In the genomic region with DNA sequence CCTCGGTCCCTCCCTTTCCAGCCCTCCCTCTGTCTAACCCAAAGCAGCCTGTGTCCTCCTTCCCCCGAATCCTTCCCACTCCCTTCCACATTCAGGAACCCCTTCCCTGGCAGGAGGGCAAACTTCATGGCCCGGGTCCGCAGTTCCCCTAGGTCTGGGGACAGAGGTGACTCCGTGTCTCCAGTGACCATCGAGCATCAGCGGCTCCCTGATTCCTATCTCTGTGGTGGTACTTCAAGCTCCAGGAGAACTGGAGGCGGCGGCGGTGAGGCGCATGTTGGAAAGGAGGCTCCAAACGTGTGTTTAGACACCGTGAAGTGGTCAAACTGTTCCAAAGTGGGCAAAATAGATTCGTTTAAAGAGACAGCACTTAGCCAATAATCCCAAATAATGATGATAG, we compare ENCODE assay signal across 6 cellular contexts.
"Had no signal": no experiment of that assay in that cellular context is flagged by ENCODE, and none has a peak within 500 bp of the region (broad histone marks: within the 10 kb centered on the region; RNA-seq: fewer than 3 reads in every experiment).

No MANE protein-coding gene starts in this region.

- DNase-seq: IMR-90, KBM-7 had no signal

- H3K36me3 Mint-ChIP-seq: IgD-negative memory B cell had no signal

- H3K4me1 Mint-ChIP-seq: IgD-negative memory B cell had no signal

- H3K4me3 ChIP-seq: K562 had no signal

- H3K27ac ChIP-seq: HL-60 had no signal

- H3K27ac Mint-ChIP-seq: IgD-negative memory B cell had no signal

- H3K27me3 Mint-ChIP-seq: IgD-negative memory B cell had no signal

- ATAC-seq: HepG2, K562 had no signal
